36 cellular contexts compared by ENCODE assay signal in genomic region chr14:76421662-76422061, GRCh38. TPM values are rescaled to one million over a fixed set of nuclear protein-coding genes. Genes with fewer than 3 reads are reported as not detected.
"Had no signal": no experiment of that assay in that cellular context is flagged by ENCODE, and none has a peak within 500 bp of the region (broad histone marks: within the 10 kb centered on the region; RNA-seq: fewer than 3 reads in every experiment).

No MANE protein-coding gene starts in this region.

- H3K27ac ChIP-seq: Peyer's patch, SJSA1, VCaP had no signal

- H3K27me3 ChIP-seq: MG63, Peyer's patch, SJSA1 had no signal

- H3K4me1 ChIP-seq: Peyer's patch, SJSA1 had no signal

- H3K4me3 ChIP-seq: MG63, Peyer's patch, SJSA1 had no signal

- DNase-seq: activated CD4-positive, alpha-beta memory T cell treated with anti-CD3 and anti-CD28 coated beads, Interleukin-2, amount 10 ng/mL, durations not matched to agents 7 days and 5 days; activated CD4-positive, alpha-beta T cell treated with anti-CD3 and anti-CD28 coated beads for 1 hour; activated CD4-positive, alpha-beta T cell treated with anti-CD3 and anti-CD28 coated beads for 48 hours; activated CD4-positive, CD25-positive, alpha-beta regulatory T cell; activated CD8-positive, alpha-beta memory T cell treated with anti-CD3 and anti-CD28 coated beads for 24 hours; activated CD8-positive, alpha-beta memory T cell treated with anti-CD3 and anti-CD28 coated beads, Interleukin-2, amount 10 ng/mL, durations not matched to agents 7 days and 5 days; activated CD8-positive, alpha-beta memory T cell treated with anti-CD3 and anti-CD28 coated beads, Interleukin-2, amount 50 U/mL, for 48 hours; activated effector memory CD4-positive, alpha-beta T cell treated with Interleukin-2 at 50 U/mL for 16 hours; activated naive CD4-positive, alpha-beta T cell treated with anti-CD3 and anti-CD28 coated beads, Interleukin-2, amount 10 ng/mL, durations not matched to agents 7 days and 5 days; activated naive CD8-positive, alpha-beta T cell treated with anti-CD3 and anti-CD28 coated beads, Interleukin-2, amount 50 U/mL, for 24 hours; activated T-cell treated with anti-CD3 and anti-CD28 coated beads, Interleukin-2, amount 50 U/mL, for 48 hours; anterior cingulate cortex; caudate nucleus; cerebellar nuclear complex; Kasumi-1; MG63; NCI-H1092; NCI-H1436 treated with DMSO at 0.1 percent for 48 hours; NCI-H1694 treated with DMSO at 0.1 percent for 48 hours; NCI-H2029; NCI-H345; NCI-H510A; NCI-H526; NCI-H748 treated with DMSO at 0.1 percent for 48 hours; NK-92 treated with Interleukin-12 subunit alpha and Interleukin-12 subunit beta, amount 100 ng/mL, for 24 hours; PC-3; Peyer's patch; RPMI8226; SHP77 treated with DMSO at 0.1 percent for 48 hours; SW 1271; T-helper 1 cell; T-helper 2 cell; T-helper 9 cell had no signal

- H3K36me3 ChIP-seq: MG63, Peyer's patch, SJSA1 had no signal

- H3K9me3 ChIP-seq: MG63, Peyer's patch, SJSA1 had no signal

RNA-seq across cellular contexts. Expression of gene ESRRB, which starts 45.7 kb away (rescaled TPM):
- total RNA-seq: activated CD8-positive, alpha-beta memory T cell treated with anti-CD3 and anti-CD28 coated beads, Interleukin-2, amount 10 ng/mL, durations not matched to agents 7 days and 5 days; bronchial epithelial cell; PC-3 had no signal
